Comparison of ENCODE assay signal across 1 cellular context in genomic region chr4:8725845-8726244, GRCh38.
TF ChIP-seq lines count a peak whose summit lies in the region.

No MANE protein-coding gene starts in this region.

TF ChIP-seq in GM23338, 12 proteins besides CTCF, POLR2A, EP300 and RAD21 (continued from another document):
- TF ChIP-seq REST (IDR thresholded peaks at IDR 0.05; ENCODE audit: unreplicated experiment) (no peak), NANOG (IDR thresholded peaks at IDR 0.05; ENCODE audit: borderline replicate concordance) (no peak), ZNF331 (CRISPR knock-in tag; IDR thresholded peaks at IDR 0.05; ENCODE audit: low read depth) (no peak), JUNB (IDR thresholded peaks at IDR 0.05; ENCODE audit: unreplicated experiment) (no peak), ETS1 (IDR thresholded peaks at IDR 0.05) (no peak), CREB1 (CRISPR knock-in tag; IDR thresholded peaks at IDR 0.05; ENCODE audit: low read depth) (no peak), EZH2phosphoT487 (IDR thresholded peaks at IDR 0.05; ENCODE audit: unreplicated experiment) (no peak), ZNF114 (CRISPR knock-in tag; IDR thresholded peaks at IDR 0.05) (no peak), POLR2AphosphoS5 (IDR thresholded peaks at IDR 0.05; ENCODE audit: low read depth) (no peak)
- TF ChIP-seq, protein P1, sequence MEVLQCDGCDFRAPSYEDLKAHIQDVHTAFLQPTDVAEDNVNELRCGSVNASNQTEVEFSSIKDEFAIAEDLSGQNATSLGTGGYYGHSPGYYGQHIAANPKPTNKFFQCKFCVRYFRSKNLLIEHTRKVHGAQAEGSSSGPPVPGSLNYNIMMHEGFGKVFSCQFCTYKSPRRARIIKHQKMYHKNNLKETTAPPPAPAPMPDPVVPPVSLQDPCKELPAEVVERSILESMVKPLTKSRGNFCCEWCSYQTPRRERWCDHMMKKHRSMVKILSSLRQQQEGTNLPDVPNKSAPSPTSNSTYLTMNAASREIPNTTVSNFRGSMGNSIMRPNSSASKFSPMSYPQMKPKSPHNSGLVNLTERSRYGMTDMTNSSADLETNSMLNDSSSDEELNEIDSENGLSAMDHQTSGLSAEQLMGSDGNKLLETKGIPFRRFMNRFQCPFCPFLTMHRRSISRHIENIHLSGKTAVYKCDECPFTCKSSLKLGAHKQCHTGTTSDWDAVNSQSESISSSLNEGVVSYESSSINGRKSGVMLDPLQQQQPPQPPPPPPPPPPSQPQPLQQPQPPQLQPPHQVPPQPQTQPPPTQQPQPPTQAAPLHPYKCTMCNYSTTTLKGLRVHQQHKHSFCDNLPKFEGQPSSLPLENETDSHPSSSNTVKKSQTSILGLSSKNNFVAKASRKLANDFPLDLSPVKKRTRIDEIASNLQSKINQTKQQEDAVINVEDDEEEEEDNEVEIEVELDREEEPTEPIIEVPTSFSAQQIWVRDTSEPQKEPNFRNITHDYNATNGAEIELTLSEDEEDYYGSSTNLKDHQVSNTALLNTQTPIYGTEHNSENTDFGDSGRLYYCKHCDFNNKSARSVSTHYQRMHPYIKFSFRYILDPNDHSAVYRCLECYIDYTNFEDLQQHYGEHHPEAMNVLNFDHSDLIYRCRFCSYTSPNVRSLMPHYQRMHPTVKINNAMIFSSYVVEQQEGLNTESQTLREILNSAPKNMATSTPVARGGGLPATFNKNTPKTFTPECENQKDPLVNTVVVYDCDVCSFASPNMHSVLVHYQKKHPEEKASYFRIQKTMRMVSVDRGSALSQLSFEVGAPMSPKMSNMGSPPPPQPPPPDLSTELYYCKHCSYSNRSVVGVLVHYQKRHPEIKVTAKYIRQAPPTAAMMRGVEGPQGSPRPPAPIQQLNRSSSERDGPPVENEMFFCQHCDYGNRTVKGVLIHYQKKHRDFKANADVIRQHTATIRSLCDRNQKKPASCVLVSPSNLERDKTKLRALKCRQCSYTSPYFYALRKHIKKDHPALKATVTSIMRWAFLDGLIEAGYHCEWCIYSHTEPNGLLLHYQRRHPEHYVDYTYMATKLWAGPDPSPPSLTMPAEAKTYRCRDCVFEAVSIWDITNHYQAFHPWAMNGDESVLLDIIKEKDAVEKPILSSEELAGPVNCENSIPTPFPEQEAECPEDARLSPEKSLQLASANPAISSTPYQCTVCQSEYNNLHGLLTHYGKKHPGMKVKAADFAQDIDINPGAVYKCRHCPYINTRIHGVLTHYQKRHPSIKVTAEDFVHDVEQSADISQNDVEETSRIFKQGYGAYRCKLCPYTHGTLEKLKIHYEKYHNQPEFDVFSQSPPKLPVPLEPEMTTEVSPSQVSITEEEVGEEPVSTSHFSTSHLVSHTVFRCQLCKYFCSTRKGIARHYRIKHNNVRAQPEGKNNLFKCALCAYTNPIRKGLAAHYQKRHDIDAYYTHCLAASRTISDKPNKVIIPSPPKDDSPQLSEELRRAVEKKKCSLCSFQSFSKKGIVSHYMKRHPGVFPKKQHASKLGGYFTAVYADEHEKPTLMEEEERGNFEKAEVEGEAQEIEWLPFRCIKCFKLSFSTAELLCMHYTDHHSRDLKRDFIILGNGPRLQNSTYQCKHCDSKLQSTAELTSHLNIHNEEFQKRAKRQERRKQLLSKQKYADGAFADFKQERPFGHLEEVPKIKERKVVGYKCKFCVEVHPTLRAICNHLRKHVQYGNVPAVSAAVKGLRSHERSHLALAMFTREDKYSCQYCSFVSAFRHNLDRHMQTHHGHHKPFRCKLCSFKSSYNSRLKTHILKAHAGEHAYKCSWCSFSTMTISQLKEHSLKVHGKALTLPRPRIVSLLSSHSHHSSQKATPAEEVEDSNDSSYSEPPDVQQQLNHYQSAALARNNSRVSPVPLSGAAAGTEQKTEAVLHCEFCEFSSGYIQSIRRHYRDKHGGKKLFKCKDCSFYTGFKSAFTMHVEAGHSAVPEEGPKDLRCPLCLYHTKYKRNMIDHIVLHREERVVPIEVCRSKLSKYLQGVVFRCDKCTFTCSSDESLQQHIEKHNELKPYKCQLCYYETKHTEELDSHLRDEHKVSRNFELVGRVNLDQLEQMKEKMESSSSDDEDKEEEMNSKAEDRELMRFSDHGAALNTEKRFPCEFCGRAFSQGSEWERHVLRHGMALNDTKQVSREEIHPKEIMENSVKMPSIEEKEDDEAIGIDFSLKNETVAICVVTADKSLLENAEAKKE (CRISPR knock-in tag; IDR thresholded peaks at IDR 0.05), result no peak
